ENCODE assay signal across 8 cellular contexts in the genomic region with DNA sequence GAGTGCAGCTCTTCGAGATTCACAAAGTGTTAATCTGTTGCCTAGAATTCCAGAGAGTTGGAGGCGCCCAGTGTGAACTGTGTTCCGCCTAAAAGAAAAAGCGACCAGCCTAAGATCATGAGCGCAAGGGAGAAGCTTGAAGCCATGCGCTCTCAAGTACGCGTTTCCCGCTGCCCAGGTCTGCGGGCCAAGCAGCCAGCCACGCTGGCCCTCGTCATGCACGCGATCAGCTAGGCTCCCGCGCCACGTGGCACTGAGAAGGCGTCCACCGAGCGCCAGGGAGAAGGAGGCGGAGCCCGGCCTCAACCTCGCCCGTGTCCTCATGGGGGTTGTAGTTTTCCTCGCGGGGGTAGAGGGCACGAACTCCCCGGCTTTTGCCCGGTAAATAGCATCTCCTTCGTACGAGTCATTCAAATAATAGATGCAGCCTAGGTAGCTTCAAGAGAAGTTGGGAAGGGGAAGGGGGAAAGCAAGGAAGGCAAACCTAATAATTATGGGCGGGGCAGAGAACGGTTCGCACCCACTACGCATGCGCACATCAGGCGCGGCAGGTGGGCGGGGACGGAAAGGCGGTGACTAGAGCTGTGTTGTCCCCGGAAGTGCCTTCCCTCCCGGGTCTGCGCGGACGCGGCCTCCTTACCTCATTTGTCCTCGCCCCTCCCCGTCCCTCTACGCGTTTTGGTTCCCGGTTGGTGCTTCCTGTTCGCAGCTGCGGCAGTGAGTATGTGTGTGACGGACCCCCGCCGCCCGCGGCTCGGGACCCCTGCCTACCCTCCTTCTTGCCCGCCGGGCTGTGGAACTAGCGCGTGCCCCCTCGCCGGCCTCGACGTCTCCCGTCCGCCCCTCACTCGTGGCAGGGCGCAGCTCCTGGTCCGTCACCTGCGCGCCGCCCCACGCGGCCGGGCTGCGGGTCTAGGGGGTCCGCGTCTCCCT. TPM values are rescaled to one million over a fixed set of nuclear protein-coding genes. Genes with fewer than 3 reads are reported as not detected.
DNase-seq lines count a peak whose midpoint lies in the region; ATAC-seq, FAIRE-seq and TF ChIP-seq lines count a peak whose summit lies in the region.

TSS of gene ZCCHC7 (plus strand) at position 668 of the 933 bp plus-strand sequence.

- no peaks in the 10 kb centered on the region for H3K36me3 ChIP-seq in H1 (ENCODE audit: control insufficient read depth in 2 of 4, insufficient read depth in 4 of 4, low read length in 3 of 4)
- H3K36me3 ChIP-seq in mesenchymal stem cell (ENCODE audit: control insufficient read depth in 1 of 2, insufficient read depth in 2 of 2, low read depth in 1 of 2, low read length in 2 of 2): no peaks in the 10 kb centered on the region

- H3K4me2 ChIP-seq in H1 (ENCODE audit: insufficient read depth in 1 of 2, low read depth in 2 of 2, low read length in 2 of 2) (peak within 1 kb of the TSS; percentile 71 to 81), mesenchymal stem cell (ENCODE audit: low read length, poor library complexity, severe bottlenecking) (peak within 1 kb of the TSS; percentile 82)

- H3K79me2 ChIP-seq in H1 (ENCODE audit: control insufficient read depth in 1 of 2, insufficient read depth in 2 of 2, low read length in 2 of 2): peaks cover 0 to 44% of the 10 kb centered on the region in 2 experiments; a peak in 2 of 4 replicates

- peak within 1 kb of the TSS; percentile 95 for H2BK5ac ChIP-seq in H1 (ENCODE audit: low read depth, low read length)
- H2BK5ac ChIP-seq in mesenchymal stem cell (ENCODE audit: low read depth, low read length, poor library complexity, severe bottlenecking): peak within 1 kb of the TSS; percentile 51

- H2BK20ac ChIP-seq in H1 (ENCODE audit: low read length): peak within 1 kb of the TSS; percentile 74; the same call in 1 of the 2 replicates

- no peak for TF ChIP-seq RAD21 in H1 (IDR thresholded peaks at IDR 0.05 in 1 of 2, conservative IDR thresholded peaks at IDR 0.05 in 1 of 2; ENCODE audit: low read depth in 2 of 2, low read length in 2 of 2)

- H4K91ac ChIP-seq in H1 (replicated peaks; ENCODE audit: insufficient read length, low read length): peak within 1 kb of the TSS; percentile 66
- peak within 1 kb of the TSS; percentile 99 for H4K91ac ChIP-seq in mesenchymal stem cell (ENCODE audit: low read length)

- CTCF ChIA-PET in H1 (lab: Charles Lee; ENCODE audit: partially characterized antibody): interaction anchor here (0.8 to 2.0 kb wide), 5 partner anchors 16 to 137 kb away, joined by 3 to 8 read pairs (median 5); no protein-coding TSS in a partner anchor

- H3K23me2 ChIP-seq in H1 (ENCODE audit: low read depth, low read length): no peaks in the 10 kb centered on the region; the same call in 1 of the 2 replicates

- H4K8ac ChIP-seq in H1 (ENCODE audit: extremely low read depth, insufficient read depth, low read length): peak within 1 kb of the TSS; percentile 95; the same call in 1 of the 2 replicates
- H4K8ac ChIP-seq in mesenchymal stem cell (ENCODE audit: low read length): peak within 1 kb of the TSS; percentile 98

- peak within 1 kb of the TSS; percentile 32 for H3K4ac ChIP-seq in H1 (replicated peaks; ENCODE audit: insufficient read length, low read depth, low read length)
- H3K4ac ChIP-seq in mesenchymal stem cell (ENCODE audit: low read depth in 1 of 2, low read length in 2 of 2): peak within 1 kb of the TSS; percentile 78 to 87

- FAIRE-seq in HTR-8/SVneo (lab: Jason Lieb, UNC) (peak; percentile 97), H1 (lab: Jason Lieb, UNC) (peak; percentile 7)

- DNase-seq in COLO829 (ENCODE audit: low spot score) (peak; percentile 99), HTR-8/SVneo (ENCODE audit: insufficient read length, low spot score) (peak; percentile 94), NOMO-1 treated with dmso at 0.1 percent for 144 hours (lab: John Stamatoyannopoulos, UW; ENCODE audit: unreplicated experiment) (peak; percentile 74), H1 (ENCODE audit: low read depth in 1 of 2, low spot score in 2 of 2) (peak; percentile 80 to 97), mesenchymal stem cell (peak; percentile 96)
- DNase-seq in activated CD8-positive, alpha-beta memory T cell treated with anti-CD3 and anti-CD28 coated beads for 48 hours (ENCODE audit: low read depth in 2 of 3, low spot score in 2 of 3): peak; percentile 93 to 97 (median 94)
- DNase-seq in stimulated activated CD8-positive, alpha-beta memory T cell treated with anti-CD3 and anti-CD28 coated beads, Interleukin-12 subunit alpha, Interleukin-12 subunit beta, amount 100 ng/mL, for 4 hours (ENCODE audit: low read depth): peak; percentile 91

- H3K9me3 ChIP-seq in H1 (ENCODE audit: insufficient read depth in 2 of 2, low read depth in 1 of 2, low read length in 1 of 2) (no peaks in the 10 kb centered on the region; a peak in 1 of 4 replicates), mesenchymal stem cell (ENCODE audit: control insufficient read depth, low read length) (no peaks in the 10 kb centered on the region)

- H2AFZ ChIP-seq in H1 (ENCODE audit: low read length) (peak within 1 kb of the TSS; percentile 99), mesenchymal stem cell (ENCODE audit: low read depth, low read length) (peak within 1 kb of the TSS; percentile 83)

- H2BK12ac ChIP-seq in H1 (ENCODE audit: low read depth, low read length): peak within 1 kb of the TSS; percentile 92
- H2BK12ac ChIP-seq in mesenchymal stem cell (ENCODE audit: low read length in 2 of 2): peak within 1 kb of the TSS in 1 of 2 experiments; percentile 87

- H3K27me3 ChIP-seq in H1 (replicated peaks in 1 of 4; ENCODE audit: control insufficient read depth in 3 of 4, extremely low read depth in 1 of 4, insufficient read depth in 3 of 4, low read length in 3 of 4) (peaks cover 0 to 5% (median 5%) of the 10 kb centered on the region in 4 experiments; a peak in 3 of 7 replicates), mesenchymal stem cell (ENCODE audit: control insufficient read depth in 1 of 2, insufficient read depth in 1 of 2, low read length in 2 of 2) (no peaks in the 10 kb centered on the region)

- WGBS in H1 (ENCODE audit: extremely low coverage in 1 of 2, insufficient coverage in 1 of 2, insufficient read length in 1 of 2, insufficient replicate concordance in 2 of 2, low coverage in 1 of 2, low lambda C conversion rate in 2 of 2, missing lambda C conversion rate in 1 of 2), 2 experiments: 7% methylated on average over 64 of the region's 82 CpGs; no CpG with 5 or more reads in 1 of the 2 experiments
- WGBS in mesenchymal stem cell: 5% methylated on average over 76 of the region's 82 CpGs

- H4K5ac ChIP-seq in H1 (ENCODE audit: insufficient read length, low read depth, low read length): peak within 1 kb of the TSS; percentile 98

- peak within 1 kb of the TSS; percentile 50; the same call in 1 of the 2 replicates for H3K27ac ChIP-seq in H1 (ENCODE audit: low read depth, low read length)
- H3K27ac ChIP-seq in mesenchymal stem cell (ENCODE audit: low read length, poor library complexity, severe bottlenecking): peak within 1 kb of the TSS; percentile 93

- H3K14ac ChIP-seq in H1 (ENCODE audit: insufficient read length) (no peak within 1 kb of the TSS), mesenchymal stem cell (ENCODE audit: low read length in 2 of 2) (peak within 1 kb of the TSS in 1 of 2 experiments; percentile 89)

- peak within 1 kb of the TSS; percentile 68 to 88 (median 74) for H3K4me3 ChIP-seq in H1 (ENCODE audit: extremely low read depth in 1 of 4, insufficient read depth in 2 of 4, low read depth in 3 of 4, low read length in 4 of 4)
- peak within 1 kb of the TSS; percentile 84 to 99 for H3K4me3 ChIP-seq in mesenchymal stem cell (ENCODE audit: insufficient read depth in 1 of 2, low read depth in 1 of 2, low read length in 2 of 2)

- peak; percentile 81 for ATAC-seq in GM21367 (IDR thresholded peaks at IDR 0.05; ENCODE audit: unreplicated experiment)

- H3K18ac ChIP-seq in H1 (ENCODE audit: extremely low read depth, low read length) (peak within 1 kb of the TSS; percentile 89), mesenchymal stem cell (ENCODE audit: low read depth in 1 of 2, low read length in 2 of 2) (peak within 1 kb of the TSS; percentile 90 to 98)

- POLR2A ChIA-PET in H1 (lab: Charles Lee; ENCODE audit: partially characterized antibody): interaction anchor here (0.6 to 1.8 kb wide), 13 partner anchors 12 to 226 kb away, joined by 3 to 8 read pairs (median 3); no protein-coding TSS in a partner anchor

- no peak for TF ChIP-seq CTCF in H1 (IDR thresholded peaks at IDR 0.05; ENCODE audit: control extremely low read depth in 1 of 3, insufficient read depth in 1 of 3, low read depth in 1 of 3, low read length in 3 of 3)

- H2BK15ac ChIP-seq in H1 (ENCODE audit: low read length) (peak within 1 kb of the TSS; percentile 75; the same call in 1 of the 2 replicates), mesenchymal stem cell (ENCODE audit: low read depth, poor library complexity, severe bottlenecking) (peak within 1 kb of the TSS; percentile 26)

- peak; percentile 26 to 90 for TF ChIP-seq POLR2A in H1 (IDR thresholded peaks at IDR 0.05; ENCODE audit: control extremely low read depth in 1 of 2, low read depth in 2 of 2, low read length in 2 of 2)

- H2AK5ac ChIP-seq in H1 (ENCODE audit: low read depth, low read length): no peak within 1 kb of the TSS
- H2AK5ac ChIP-seq in mesenchymal stem cell (ENCODE audit: low read length, severe bottlenecking): peak within 1 kb of the TSS; percentile 65

- H3K23ac ChIP-seq in H1 (ENCODE audit: insufficient read length) (no peak within 1 kb of the TSS), mesenchymal stem cell (ENCODE audit: low read length in 2 of 2) (peak within 1 kb of the TSS; percentile 14 to 79)

- H2BK120ac ChIP-seq in H1 (replicated peaks; ENCODE audit: low read depth, low read length) (peak within 1 kb of the TSS; percentile 10), mesenchymal stem cell (ENCODE audit: low read depth, low read length) (peak within 1 kb of the TSS; percentile 85)

- no peaks in the 10 kb centered on the region; a peak in 1 of 7 replicates for H3K4me1 ChIP-seq in H1 (replicated peaks in 1 of 4; ENCODE audit: control insufficient read depth in 3 of 4, insufficient read depth in 4 of 4, low read length in 3 of 4)
- H3K4me1 ChIP-seq in mesenchymal stem cell (ENCODE audit: control insufficient read depth, insufficient read depth, low read depth, low read length): peaks cover 2% of the 10 kb centered on the region

- H3K56ac ChIP-seq in H1 (replicated peaks; ENCODE audit: insufficient read length, low read depth, low read length): no peak within 1 kb of the TSS

- H3K9ac ChIP-seq in H1 (replicated peaks in 1 of 4; ENCODE audit: extremely low read depth in 1 of 4, low read depth in 3 of 4, low read length in 3 of 4) (peak within 1 kb of the TSS; percentile 72 to 94 (median 74)), mesenchymal stem cell (ENCODE audit: low read length) (peak within 1 kb of the TSS; percentile 94)

- H3K79me1 ChIP-seq in H1 (ENCODE audit: low read depth, low read length) (peaks cover 5% of the 10 kb centered on the region; the same call in 1 of the 2 replicates), mesenchymal stem cell (replicated peaks; ENCODE audit: low read length, poor library complexity, severe bottlenecking) (peaks cover 9% of the 10 kb centered on the region)

- TF ChIP-seq EP300 in H1 (IDR thresholded peaks at IDR 0.05; ENCODE audit: borderline replicate concordance in 1 of 2, low read depth in 2 of 2, low read length in 2 of 2): no peak; a peak in 1 of 3 replicates

- no peaks in the 10 kb centered on the region for H4K20me1 ChIP-seq in H1 (replicated peaks in 1 of 2; ENCODE audit: control insufficient read depth in 1 of 2, insufficient read depth in 2 of 2, low read length in 2 of 2)

RNA-seq across cellular contexts. Expression of gene ZCCHC7, which starts in this region (rescaled TPM):
- 27.5 and 28.5 TPM in 2 replicates for total RNA-seq in H1 (2021; fragmentation: NEBNext Ultra II Directional; extraction: Animal tissue kit (Norgen Biotek cat#: 25700))
- polyA plus RNA-seq in H1 (2011; rRNA removed): 9.4 and 12.2 TPM in 2 replicates
- 10.7 TPM for polyA plus RNA-seq in H1 (2011; cell fraction: cytosol; rRNA removed)
- polyA plus RNA-seq in H1 (2011; cell fraction: nucleus; rRNA removed): 37.4 TPM
- 13.8 to 21.5 TPM (median 15.5 TPM) in 4 replicates for polyA plus RNA-seq in H1 (2012, experiment 1 of 2)
- polyA plus RNA-seq in H1 (2012, experiment 2 of 2): 0.94 TPM
- 52.4 TPM for polyA plus RNA-seq in H1 (2013, experiment 1 of 2)
- polyA plus RNA-seq in H1 (2013, experiment 2 of 2): 48.4 TPM
- polyA minus RNA-seq in H1 (2011; rRNA and poly(A)+ RNA removed): 66.1 and 71.8 TPM in 2 replicates
- 22.2 TPM for polyA minus RNA-seq in H1 (2011; cell fraction: cytosol; rRNA and poly(A)+ RNA removed)
- 84.4 TPM for polyA minus RNA-seq in H1 (2011; cell fraction: nucleus; rRNA and poly(A)+ RNA removed)
- polyA plus RNA-seq in mesenchymal stem cell (2013, experiment 1 of 2): 27.6 TPM
- polyA plus RNA-seq in mesenchymal stem cell (2013, experiment 2 of 2): 28.3 TPM

Comparison
In these comparisons a context has a peak if more than half of its experiments do, and no peak if none do; other contexts are left out.
1. Peak in every context shown above with its lines: DNase-seq, ATAC-seq, H3K4me3 ChIP-seq and H3K27ac ChIP-seq.